ENCODE assay signal across 14 cellular contexts in genomic region chr6:155158044-155158843, GRCh38.
DNase-seq lines count a peak whose midpoint lies in the region; ATAC-seq, FAIRE-seq and TF ChIP-seq lines count a peak whose summit lies in the region.
"Had no signal": no experiment of that assay in that cellular context is flagged by ENCODE, and none has a peak within 500 bp of the region (broad histone marks: within the 10 kb centered on the region; RNA-seq: fewer than 3 reads in every experiment).

No MANE protein-coding gene starts in this region.

- peak; percentile 69 for ATAC-seq in HG02884 (IDR thresholded peaks at IDR 0.05; ENCODE audit: unreplicated experiment)
- no peak for ATAC-seq in right lobe of liver

- no peaks in the 10 kb centered on the region for H3K27me3 Mint-ChIP-seq in T-helper 2 cell treated with Interferon-gamma antibody and Interleukin-4, amounts not matched to agents 5 μg/mL and 100 μg/mL, for 36 hours (ENCODE audit: low read depth)
- no peaks in the 10 kb centered on the region for H3K27me3 Mint-ChIP-seq in astrocyte (ENCODE audit: low read depth, unreplicated experiment)

- intact Hi-C loops in right lobe of liver (cut with DNase I) = no loop called here

- no peak overlapping the region for H3K4me3 ChIP-seq in astrocyte (ENCODE audit: insufficient read depth, low read depth, low read length)
- H3K4me3 ChIP-seq in osteoblast (ENCODE audit: insufficient read depth, low read length) = no peak overlapping the region
- no peak overlapping the region for H3K4me3 ChIP-seq in right lobe of liver
- H3K4me3 ChIP-seq: tibial artery had no signal

- H3K36me3 ChIP-seq in astrocyte (ENCODE audit: insufficient read depth, low read length) (no peaks in the 10 kb centered on the region), osteoblast (ENCODE audit: insufficient read depth, low read length) (no peaks in the 10 kb centered on the region), right lobe of liver (no peaks in the 10 kb centered on the region)
- H3K36me3 ChIP-seq: tibial artery had no signal

- H3K4me2 ChIP-seq in astrocyte (ENCODE audit: low read length) = peak overlapping the region; percentile 32
- peak overlapping the region; percentile 27 for H3K4me2 ChIP-seq in osteoblast (ENCODE audit: insufficient read depth, low read length)

- H3K9me3 ChIP-seq in astrocyte (ENCODE audit: insufficient read depth, low read depth, low read length) = no peaks in the 10 kb centered on the region
- no peaks in the 10 kb centered on the region for H3K9me3 ChIP-seq in osteoblast (ENCODE audit: low read depth, low read length)
- no peaks in the 10 kb centered on the region for H3K9me3 ChIP-seq in right lobe of liver
- H3K9me3 ChIP-seq: tibial artery had no signal

- peak overlapping the region; percentile 34 for H3K9ac ChIP-seq in astrocyte (ENCODE audit: low read length)

- TF ChIP-seq CTCF in astrocyte (IDR thresholded peaks at IDR 0.05; ENCODE audit: insufficient read depth, low read depth, low read length) (no peak), osteoblast (IDR thresholded peaks at IDR 0.05; ENCODE audit: extremely low read depth, low read depth, low read length) (no peak), right lobe of liver (IDR thresholded peaks at IDR 0.05) (no peak)

- H4K20me1 ChIP-seq in astrocyte (ENCODE audit: insufficient read depth, low read length) (no peaks in the 10 kb centered on the region), osteoblast (ENCODE audit: insufficient read depth, low read length) (peaks cover 4% of the 10 kb centered on the region)

- TF ChIP-seq POLR2A in right lobe of liver (IDR thresholded peaks at IDR 0.05) = no peak

- DNase-seq in T-helper 2 cell treated with Interferon-gamma antibody and Interleukin-4, amounts not matched to agents 5 μg/mL and 100 μg/mL, for 36 hours (ENCODE audit: low spot score) = no peak
- DNase-seq in T-helper 2 cell (no peak), astrocyte (ENCODE audit: low read depth) (peak; percentile 49), osteoblast (ENCODE audit: insufficient read length, low spot score, missing footprints) (peak; percentile 82), SHP77 (lab: John Stamatoyannopoulos, UW) (no peak), right lobe of liver (no peak), T1000 (lab: John Stamatoyannopoulos, UW) (no peak)
- DNase-seq: 8988T; MV-4-11; stimulated activated CD4-positive, alpha-beta T cell treated with anti-CD3 and anti-CD28 coated beads, Interleukin-2, amount 100 ng/mL, for 48 hours; tibial artery had no signal

- peak overlapping the region; percentile 48 for H3K27ac ChIP-seq in astrocyte (ENCODE audit: low read depth, low read length)
- H3K27ac ChIP-seq in osteoblast (ENCODE audit: low read depth, low read length) = peak overlapping the region; percentile 60
- H3K27ac ChIP-seq in right lobe of liver = no peak overlapping the region

- H3K4me3 Mint-ChIP-seq in T-helper 2 cell treated with Interferon-gamma antibody and Interleukin-4, amounts not matched to agents 5 μg/mL and 100 μg/mL, for 36 hours = peak overlapping the region; percentile 18
- H3K4me3 Mint-ChIP-seq in astrocyte (ENCODE audit: unreplicated experiment) = no peak overlapping the region

- H3K79me2 ChIP-seq in astrocyte (ENCODE audit: insufficient read depth, low read length) (no peaks in the 10 kb centered on the region), osteoblast (ENCODE audit: insufficient read depth, low read length) (peaks cover 5% of the 10 kb centered on the region)

- H2AFZ ChIP-seq in astrocyte (ENCODE audit: low read depth, low read length) (no peak overlapping the region), osteoblast (ENCODE audit: low read length) (no peak overlapping the region)

- H3K4me1 Mint-ChIP-seq in T-helper 2 cell treated with Interferon-gamma antibody and Interleukin-4, amounts not matched to agents 5 μg/mL and 100 μg/mL, for 36 hours (ENCODE audit: low read depth) = peaks cover 70% of the 10 kb centered on the region
- H3K4me1 Mint-ChIP-seq in astrocyte (ENCODE audit: low read depth, unreplicated experiment) = peaks cover 47% of the 10 kb centered on the region

- 46% methylated on average over 5 of the region's 5 CpGs for WGBS in right lobe of liver (ENCODE audit: insufficient coverage, low coverage, low lambda C conversion rate, missing lambda C conversion rate)

- H3K27me3 ChIP-seq in astrocyte (ENCODE audit: insufficient read depth, low read length) (no peaks in the 10 kb centered on the region), osteoblast (ENCODE audit: insufficient read depth, low read length) (no peaks in the 10 kb centered on the region), right lobe of liver (no peaks in the 10 kb centered on the region)
- H3K27me3 ChIP-seq: tibial artery had no signal

- peaks cover 19% of the 10 kb centered on the region for H3K9me3 Mint-ChIP-seq in T-helper 2 cell treated with Interferon-gamma antibody and Interleukin-4, amounts not matched to agents 5 μg/mL and 100 μg/mL, for 36 hours
- H3K9me3 Mint-ChIP-seq in astrocyte (ENCODE audit: unreplicated experiment) = no peaks in the 10 kb centered on the region

- H3K4me1 ChIP-seq in astrocyte (ENCODE audit: insufficient read depth, low read length) (peaks cover 33% of the 10 kb centered on the region), osteoblast (ENCODE audit: insufficient read depth, low read length) (peaks cover 28% of the 10 kb centered on the region), right lobe of liver (no peaks in the 10 kb centered on the region)

- H3K27ac Mint-ChIP-seq in T-helper 2 cell treated with Interferon-gamma antibody and Interleukin-4, amounts not matched to agents 5 μg/mL and 100 μg/mL, for 36 hours = peak overlapping the region; percentile 39
- H3K27ac Mint-ChIP-seq in astrocyte (ENCODE audit: unreplicated experiment) = peak overlapping the region; percentile 34

- peaks cover 23% of the 10 kb centered on the region for H3K36me3 Mint-ChIP-seq in T-helper 2 cell treated with Interferon-gamma antibody and Interleukin-4, amounts not matched to agents 5 μg/mL and 100 μg/mL, for 36 hours (ENCODE audit: low read depth)
- peaks cover 12% of the 10 kb centered on the region for H3K36me3 Mint-ChIP-seq in astrocyte (ENCODE audit: low read depth, unreplicated experiment)

- FAIRE-seq in astrocyte (lab: Jason Lieb, UNC) = peak; percentile 59
- FAIRE-seq: G401.6, GM19239 had no signal

Comparison
In these comparisons a context has a peak if more than half of its experiments do, and no peak if none do; other contexts are left out.
1. DNase-seq: peak in astrocyte (single experiment) and osteoblast (single experiment); none in T-helper 2 cell treated with Interferon-gamma antibody and Interleukin-4, amounts not matched to agents 5 μg/mL and 100 μg/mL, for 36 hours (single experiment), T-helper 2 cell (0 of 5), SHP77 (0 of 2), right lobe of liver (0 of 3) and T1000 (single experiment).
2. H3K27ac ChIP-seq: peak in astrocyte (single experiment) and osteoblast (single experiment); none in right lobe of liver (0 of 3).